1 cellular context compared by ENCODE assay signal in the genomic region with DNA sequence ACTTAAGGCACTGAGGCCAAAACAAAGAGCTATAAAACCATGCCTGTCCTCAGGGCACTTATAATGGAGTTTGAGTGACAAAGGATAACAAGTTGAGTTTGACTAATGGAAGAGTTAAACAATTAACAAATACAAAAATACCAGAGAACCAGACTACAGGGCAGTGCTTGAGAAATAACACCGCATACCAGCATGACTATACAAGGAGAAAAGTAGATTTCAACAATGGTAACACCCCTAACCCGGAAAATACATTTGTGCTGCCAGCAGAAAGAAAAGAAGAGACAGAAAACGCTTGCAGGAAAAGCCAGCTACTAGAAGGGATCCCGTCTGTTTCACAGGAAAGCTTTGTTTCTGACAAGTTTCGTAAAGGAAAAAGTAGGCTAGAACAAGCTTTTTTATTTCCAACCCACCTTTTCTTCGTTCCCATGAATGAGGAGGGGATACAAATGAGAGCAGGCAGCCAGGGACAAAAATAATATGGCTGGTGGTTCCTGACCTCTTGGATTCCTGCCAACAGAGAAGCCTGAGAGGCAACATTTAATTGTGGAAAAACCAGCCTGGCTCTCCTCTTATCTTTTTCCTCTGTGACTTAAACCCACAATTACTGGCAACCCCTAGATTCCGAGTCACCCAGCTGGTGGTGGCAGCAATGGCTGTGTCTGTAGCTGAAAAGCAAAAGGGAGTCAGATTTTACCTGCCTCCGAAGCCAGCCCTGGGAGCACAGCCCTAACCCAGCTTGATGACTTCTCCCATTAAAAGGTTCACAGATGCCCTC.
TF ChIP-seq lines count a peak whose summit lies in the region.

No MANE protein-coding gene starts in this region.

TF ChIP-seq in GM23338, 12 proteins besides CTCF, POLR2A, EP300 and RAD21 (continued from another document):
- TF ChIP-seq ZNF462 (CRISPR knock-in tag; IDR thresholded peaks at IDR 0.05) (no peak), POLR2AphosphoS5 (IDR thresholded peaks at IDR 0.05; ENCODE audit: low read depth) (no peak), ZNF114 (CRISPR knock-in tag; IDR thresholded peaks at IDR 0.05) (no peak), NANOG (IDR thresholded peaks at IDR 0.05; ENCODE audit: borderline replicate concordance) (no peak), STAT1 (IDR thresholded peaks at IDR 0.05; ENCODE audit: unreplicated experiment) (no peak), EZH2 (IDR thresholded peaks at IDR 0.05; ENCODE audit: low read depth, unreplicated experiment) (no peak), EZH2phosphoT487 (IDR thresholded peaks at IDR 0.05; ENCODE audit: unreplicated experiment) (no peak), ZNF331 (CRISPR knock-in tag; IDR thresholded peaks at IDR 0.05; ENCODE audit: low read depth) (no peak)
- TF ChIP-seq, protein P1, sequence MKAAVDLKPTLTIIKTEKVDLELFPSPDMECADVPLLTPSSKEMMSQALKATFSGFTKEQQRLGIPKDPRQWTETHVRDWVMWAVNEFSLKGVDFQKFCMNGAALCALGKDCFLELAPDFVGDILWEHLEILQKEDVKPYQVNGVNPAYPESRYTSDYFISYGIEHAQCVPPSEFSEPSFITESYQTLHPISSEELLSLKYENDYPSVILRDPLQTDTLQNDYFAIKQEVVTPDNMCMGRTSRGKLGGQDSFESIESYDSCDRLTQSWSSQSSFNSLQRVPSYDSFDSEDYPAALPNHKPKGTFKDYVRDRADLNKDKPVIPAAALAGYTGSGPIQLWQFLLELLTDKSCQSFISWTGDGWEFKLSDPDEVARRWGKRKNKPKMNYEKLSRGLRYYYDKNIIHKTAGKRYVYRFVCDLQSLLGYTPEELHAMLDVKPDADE (IDR thresholded peaks at IDR 0.05), result no peak
- TF ChIP-seq, protein P2, sequence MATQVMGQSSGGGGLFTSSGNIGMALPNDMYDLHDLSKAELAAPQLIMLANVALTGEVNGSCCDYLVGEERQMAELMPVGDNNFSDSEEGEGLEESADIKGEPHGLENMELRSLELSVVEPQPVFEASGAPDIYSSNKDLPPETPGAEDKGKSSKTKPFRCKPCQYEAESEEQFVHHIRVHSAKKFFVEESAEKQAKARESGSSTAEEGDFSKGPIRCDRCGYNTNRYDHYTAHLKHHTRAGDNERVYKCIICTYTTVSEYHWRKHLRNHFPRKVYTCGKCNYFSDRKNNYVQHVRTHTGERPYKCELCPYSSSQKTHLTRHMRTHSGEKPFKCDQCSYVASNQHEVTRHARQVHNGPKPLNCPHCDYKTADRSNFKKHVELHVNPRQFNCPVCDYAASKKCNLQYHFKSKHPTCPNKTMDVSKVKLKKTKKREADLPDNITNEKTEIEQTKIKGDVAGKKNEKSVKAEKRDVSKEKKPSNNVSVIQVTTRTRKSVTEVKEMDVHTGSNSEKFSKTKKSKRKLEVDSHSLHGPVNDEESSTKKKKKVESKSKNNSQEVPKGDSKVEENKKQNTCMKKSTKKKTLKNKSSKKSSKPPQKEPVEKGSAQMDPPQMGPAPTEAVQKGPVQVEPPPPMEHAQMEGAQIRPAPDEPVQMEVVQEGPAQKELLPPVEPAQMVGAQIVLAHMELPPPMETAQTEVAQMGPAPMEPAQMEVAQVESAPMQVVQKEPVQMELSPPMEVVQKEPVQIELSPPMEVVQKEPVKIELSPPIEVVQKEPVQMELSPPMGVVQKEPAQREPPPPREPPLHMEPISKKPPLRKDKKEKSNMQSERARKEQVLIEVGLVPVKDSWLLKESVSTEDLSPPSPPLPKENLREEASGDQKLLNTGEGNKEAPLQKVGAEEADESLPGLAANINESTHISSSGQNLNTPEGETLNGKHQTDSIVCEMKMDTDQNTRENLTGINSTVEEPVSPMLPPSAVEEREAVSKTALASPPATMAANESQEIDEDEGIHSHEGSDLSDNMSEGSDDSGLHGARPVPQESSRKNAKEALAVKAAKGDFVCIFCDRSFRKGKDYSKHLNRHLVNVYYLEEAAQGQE (IDR thresholded peaks at IDR 0.05; ENCODE audit: unreplicated experiment), result no peak
